Comparison of ENCODE assay signal across 1 cellular context in genomic region chr1:208161656-208162375, GRCh38.
TF ChIP-seq lines count a peak whose summit lies in the region.

No MANE protein-coding gene starts in this region.

TF ChIP-seq in SK-N-SH, 30 proteins besides CTCF, POLR2A, EP300 and RAD21 (continued from another document):
- TF ChIP-seq FOSL2 (IDR thresholded peaks at IDR 0.05; ENCODE audit: borderline replicate concordance, low read depth) (no peak; the same call in 1 of the 2 replicates), RCOR1 (IDR thresholded peaks at IDR 0.05; ENCODE audit: low read length) (peak; percentile 65), REST (IDR thresholded peaks at IDR 0.05; ENCODE audit: low read depth, low read length) (no peak), SIN3A (IDR thresholded peaks at IDR 0.05; ENCODE audit: borderline replicate concordance, low read depth, low read length) (peak; percentile 16; the same call in 1 of the 2 replicates), NRF1 (IDR thresholded peaks at IDR 0.05; ENCODE audit: low read depth, low read length) (no peak), MEF2A (IDR thresholded peaks at IDR 0.05; ENCODE audit: borderline replicate concordance, low read depth) (peak; percentile 90), TEAD4 (IDR thresholded peaks at IDR 0.05; ENCODE audit: borderline replicate concordance, insufficient read depth) (peak; percentile 62), IRF3 (IDR thresholded peaks at IDR 0.05; ENCODE audit: low read depth, low read length) (no peak), MXI1 (IDR thresholded peaks at IDR 0.05; ENCODE audit: low read depth, low read length) (no peak; the same call in 1 of the 2 replicates), EZH2phosphoT487 (IDR thresholded peaks at IDR 0.05; ENCODE audit: borderline replicate concordance, low read depth) (no peak), POLR2AphosphoS5 (IDR thresholded peaks at IDR 0.05; ENCODE audit: low read depth, low read length) (peak; percentile 40; the same call in 1 of the 2 replicates), ELF1 (IDR thresholded peaks at IDR 0.05) (no peak), RFX5 (IDR thresholded peaks at IDR 0.05; ENCODE audit: low read length) (no peak), SMC3 (IDR thresholded peaks at IDR 0.05; ENCODE audit: low read depth, low read length) (no peak), RXRA (IDR thresholded peaks at IDR 0.05; ENCODE audit: borderline replicate concordance, low read depth) (0 out of 2 replicates have a peak, but pooled peaks have one; percentile 21), TAF1 (IDR thresholded peaks at IDR 0.05; ENCODE audit: borderline replicate concordance, low read depth, low read length) (no peak), NFIC (IDR thresholded peaks at IDR 0.05; ENCODE audit: borderline replicate concordance) (peak; percentile 90), YY1 (IDR thresholded peaks at IDR 0.05; ENCODE audit: low read depth) (no peak), JUND (IDR thresholded peaks at IDR 0.05) (peak; percentile 56), CHD2 (IDR thresholded peaks at IDR 0.05; ENCODE audit: low read length, partially characterized antibody) (peak; percentile 7), FOXM1 (IDR thresholded peaks at IDR 0.05; ENCODE audit: low read depth) (0 out of 2 replicates have a peak, but pooled peaks have one; percentile 49), GATA2 (CRISPR knock-in tag; IDR thresholded peaks at IDR 0.05) (peak; percentile 84), TCF12 (IDR thresholded peaks at IDR 0.05) (peak; percentile 85)
- TF ChIP-seq, protein P1, sequence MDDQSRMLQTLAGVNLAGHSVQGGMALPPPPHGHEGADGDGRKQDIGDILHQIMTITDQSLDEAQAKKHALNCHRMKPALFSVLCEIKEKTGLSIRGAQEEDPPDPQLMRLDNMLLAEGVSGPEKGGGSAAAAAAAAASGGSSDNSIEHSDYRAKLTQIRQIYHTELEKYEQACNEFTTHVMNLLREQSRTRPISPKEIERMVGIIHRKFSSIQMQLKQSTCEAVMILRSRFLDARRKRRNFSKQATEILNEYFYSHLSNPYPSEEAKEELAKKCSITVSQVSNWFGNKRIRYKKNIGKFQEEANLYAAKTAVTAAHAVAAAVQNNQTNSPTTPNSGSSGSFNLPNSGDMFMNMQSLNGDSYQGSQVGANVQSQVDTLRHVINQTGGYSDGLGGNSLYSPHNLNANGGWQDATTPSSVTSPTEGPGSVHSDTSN (IDR thresholded peaks at IDR 0.05), result peak; percentile 90
- TF ChIP-seq, protein P2, sequence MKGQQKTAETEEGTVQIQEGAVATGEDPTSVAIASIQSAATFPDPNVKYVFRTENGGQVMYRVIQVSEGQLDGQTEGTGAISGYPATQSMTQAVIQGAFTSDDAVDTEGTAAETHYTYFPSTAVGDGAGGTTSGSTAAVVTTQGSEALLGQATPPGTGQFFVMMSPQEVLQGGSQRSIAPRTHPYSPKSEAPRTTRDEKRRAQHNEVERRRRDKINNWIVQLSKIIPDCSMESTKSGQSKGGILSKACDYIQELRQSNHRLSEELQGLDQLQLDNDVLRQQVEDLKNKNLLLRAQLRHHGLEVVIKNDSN (IDR thresholded peaks at IDR 0.05; ENCODE audit: borderline replicate concordance, low read depth), result no peak
- TF ChIP-seq, protein P3, sequence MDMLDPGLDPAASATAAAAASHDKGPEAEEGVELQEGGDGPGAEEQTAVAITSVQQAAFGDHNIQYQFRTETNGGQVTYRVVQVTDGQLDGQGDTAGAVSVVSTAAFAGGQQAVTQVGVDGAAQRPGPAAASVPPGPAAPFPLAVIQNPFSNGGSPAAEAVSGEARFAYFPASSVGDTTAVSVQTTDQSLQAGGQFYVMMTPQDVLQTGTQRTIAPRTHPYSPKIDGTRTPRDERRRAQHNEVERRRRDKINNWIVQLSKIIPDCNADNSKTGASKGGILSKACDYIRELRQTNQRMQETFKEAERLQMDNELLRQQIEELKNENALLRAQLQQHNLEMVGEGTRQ (IDR thresholded peaks at IDR 0.05; ENCODE audit: borderline replicate concordance, low read depth, low read length), result no peak
- TF ChIP-seq, protein P4, sequence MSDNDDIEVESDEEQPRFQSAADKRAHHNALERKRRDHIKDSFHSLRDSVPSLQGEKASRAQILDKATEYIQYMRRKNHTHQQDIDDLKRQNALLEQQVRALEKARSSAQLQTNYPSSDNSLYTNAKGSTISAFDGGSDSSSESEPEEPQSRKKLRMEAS (IDR thresholded peaks at IDR 0.05; ENCODE audit: low read depth), result no peak
- TF ChIP-seq, protein P5, sequence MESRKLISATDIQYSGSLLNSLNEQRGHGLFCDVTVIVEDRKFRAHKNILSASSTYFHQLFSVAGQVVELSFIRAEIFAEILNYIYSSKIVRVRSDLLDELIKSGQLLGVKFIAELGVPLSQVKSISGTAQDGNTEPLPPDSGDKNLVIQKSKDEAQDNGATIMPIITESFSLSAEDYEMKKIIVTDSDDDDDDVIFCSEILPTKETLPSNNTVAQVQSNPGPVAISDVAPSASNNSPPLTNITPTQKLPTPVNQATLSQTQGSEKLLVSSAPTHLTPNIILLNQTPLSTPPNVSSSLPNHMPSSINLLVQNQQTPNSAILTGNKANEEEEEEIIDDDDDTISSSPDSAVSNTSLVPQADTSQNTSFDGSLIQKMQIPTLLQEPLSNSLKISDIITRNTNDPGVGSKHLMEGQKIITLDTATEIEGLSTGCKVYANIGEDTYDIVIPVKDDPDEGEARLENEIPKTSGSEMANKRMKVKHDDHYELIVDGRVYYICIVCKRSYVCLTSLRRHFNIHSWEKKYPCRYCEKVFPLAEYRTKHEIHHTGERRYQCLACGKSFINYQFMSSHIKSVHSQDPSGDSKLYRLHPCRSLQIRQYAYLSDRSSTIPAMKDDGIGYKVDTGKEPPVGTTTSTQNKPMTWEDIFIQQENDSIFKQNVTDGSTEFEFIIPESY (IDR thresholded peaks at IDR 0.05; ENCODE audit: borderline replicate concordance, low read depth), result no peak
